In the genomic region with DNA sequence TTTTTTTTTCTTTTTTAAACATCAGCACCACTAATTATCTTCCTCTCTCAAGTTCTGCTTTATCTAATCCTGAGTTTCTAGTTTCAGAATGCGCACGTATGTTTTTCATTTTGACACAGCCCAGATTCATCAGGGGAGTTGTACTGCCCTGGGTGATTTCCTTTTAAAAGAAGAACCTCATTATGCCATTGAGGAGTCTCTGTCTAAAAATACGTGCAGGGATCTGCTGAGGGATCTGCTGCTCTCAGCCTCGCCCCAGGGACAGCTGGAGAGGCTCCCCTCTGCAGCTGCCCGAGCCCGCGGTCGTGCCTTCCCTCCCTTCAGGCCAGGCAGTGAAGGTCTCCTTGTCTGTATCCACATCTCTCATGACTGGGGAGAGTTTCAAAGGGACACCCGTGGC, we compare ENCODE assay signal across 9 cellular contexts.
DNase-seq lines count a peak whose midpoint lies in the region; ATAC-seq and TF ChIP-seq lines count a peak whose summit lies in the region.
"Had no signal": no experiment of that assay in that cellular context is flagged by ENCODE, and none has a peak within 500 bp of the region (broad histone marks: within the 10 kb centered on the region; RNA-seq: fewer than 3 reads in every experiment).

No MANE protein-coding gene starts in this region.

- POLR2A ChIA-PET in activated CD8-positive, alpha-beta T cell treated with anti-CD3 and anti-CD28 coated beads for 36 hours (lab: Charles Lee), result interaction anchor here (0.6 kb wide), 1 partner anchor 9 kb away, joined by 3 read pairs; no protein-coding TSS in a partner anchor
- POLR2A ChIA-PET in activated CD8-positive, alpha-beta T cell treated with anti-CD3 and anti-CD28 coated beads, Interleukin-2, amount 10 ng/mL, durations not matched to agents 7 days and 5 days (lab: Charles Lee), result no interaction called here

- CTCF ChIA-PET in activated CD8-positive, alpha-beta T cell treated with anti-CD3 and anti-CD28 coated beads for 36 hours (lab: Charles Lee), result interaction anchor here (0.8 to 0.9 kb wide), 2 partner anchors 10 to 750 kb away, joined by 3 to 4 read pairs; no protein-coding TSS in a partner anchor
- CTCF ChIA-PET in activated CD8-positive, alpha-beta T cell treated with anti-CD3 and anti-CD28 coated beads, Interleukin-2, amount 10 ng/mL, durations not matched to agents 7 days and 5 days (lab: Charles Lee), result no interaction called here

- H3K9me3 Mint-ChIP-seq in activated CD8-positive, alpha-beta T cell treated with anti-CD3 and anti-CD28 coated beads for 36 hours, result no peaks in the 10 kb centered on the region
- no peaks in the 10 kb centered on the region for H3K9me3 Mint-ChIP-seq in activated CD8-positive, alpha-beta T cell treated with anti-CD3 and anti-CD28 coated beads, Interleukin-2, amount 10 ng/mL, durations not matched to agents 7 days and 5 days (ENCODE audit: insufficient read depth)
- peaks cover 9% of the 10 kb centered on the region for H3K9me3 Mint-ChIP-seq in neural crest cell
- H3K9me3 Mint-ChIP-seq: naive B cell had no signal

- intact Hi-C loops in activated CD8-positive, alpha-beta T cell treated with anti-CD3 and anti-CD28 coated beads for 36 hours (cut with micrococcal nuclease), result no loop called here

- no peaks in the 10 kb centered on the region for H3K4me1 Mint-ChIP-seq in activated CD8-positive, alpha-beta T cell treated with anti-CD3 and anti-CD28 coated beads for 36 hours (ENCODE audit: low read depth)
- H3K4me1 Mint-ChIP-seq in activated CD8-positive, alpha-beta T cell treated with anti-CD3 and anti-CD28 coated beads, Interleukin-2, amount 10 ng/mL, durations not matched to agents 7 days and 5 days (ENCODE audit: low read depth), result no peaks in the 10 kb centered on the region
- H3K4me1 Mint-ChIP-seq in neural crest cell, result peaks cover 69% of the 10 kb centered on the region
- H3K4me1 Mint-ChIP-seq: naive B cell had no signal

- no peaks in the 10 kb centered on the region for H3K36me3 Mint-ChIP-seq in activated CD8-positive, alpha-beta T cell treated with anti-CD3 and anti-CD28 coated beads for 36 hours (ENCODE audit: low read depth)
- no peaks in the 10 kb centered on the region for H3K36me3 Mint-ChIP-seq in activated CD8-positive, alpha-beta T cell treated with anti-CD3 and anti-CD28 coated beads, Interleukin-2, amount 10 ng/mL, durations not matched to agents 7 days and 5 days (ENCODE audit: low read depth)
- peaks cover 4% of the 10 kb centered on the region for H3K36me3 Mint-ChIP-seq in neural crest cell (ENCODE audit: low read depth)
- H3K36me3 Mint-ChIP-seq: naive B cell had no signal

- no peak for DNase-seq in activated CD8-positive, alpha-beta T cell treated with anti-CD3 and anti-CD28 coated beads for 36 hours
- DNase-seq in activated CD8-positive, alpha-beta T cell treated with anti-CD3 and anti-CD28 coated beads, Interleukin-2, amount 10 ng/mL, durations not matched to agents 7 days and 5 days, result no peak
- DNase-seq in neural crest cell (ENCODE audit: low read depth, low spot score), result no peak
- DNase-seq in middle frontal gyrus (ENCODE audit: extremely low spot score, low spot score), result no peak
- no peak for DNase-seq in activated CD8-positive, alpha-beta memory T cell treated with anti-CD3 and anti-CD28 coated beads, Interleukin-2, amount 50 U/mL, for 48 hours
- DNase-seq: naive B cell had no signal

- ATAC-seq in activated CD8-positive, alpha-beta T cell treated with anti-CD3 and anti-CD28 coated beads for 36 hours, result peak; percentile 37
- ATAC-seq in activated CD8-positive, alpha-beta T cell treated with anti-CD3 and anti-CD28 coated beads, Interleukin-2, amount 10 ng/mL, durations not matched to agents 7 days and 5 days, result no peak
- ATAC-seq in GM21529 (IDR thresholded peaks at IDR 0.05; ENCODE audit: unreplicated experiment) (peak; percentile 96), HG03460 (IDR thresholded peaks at IDR 0.05; ENCODE audit: unreplicated experiment) (peak; percentile 76), HG03135 (IDR thresholded peaks at IDR 0.05; ENCODE audit: unreplicated experiment) (no peak)

- TF ChIP-seq CTCF in activated CD8-positive, alpha-beta T cell treated with anti-CD3 and anti-CD28 coated beads for 36 hours (IDR thresholded peaks at IDR 0.05), result no peak
- TF ChIP-seq CTCF in neural crest cell (conservative IDR thresholded peaks at IDR 0.05), result no peak

- H3K4me3 Mint-ChIP-seq in activated CD8-positive, alpha-beta T cell treated with anti-CD3 and anti-CD28 coated beads for 36 hours, result no peak overlapping the region
- no peak overlapping the region for H3K4me3 Mint-ChIP-seq in activated CD8-positive, alpha-beta T cell treated with anti-CD3 and anti-CD28 coated beads, Interleukin-2, amount 10 ng/mL, durations not matched to agents 7 days and 5 days
- peak overlapping the region; percentile 63 for H3K4me3 Mint-ChIP-seq in neural crest cell
- H3K4me3 Mint-ChIP-seq: naive B cell had no signal

- peaks cover 19% of the 10 kb centered on the region for H3K27me3 Mint-ChIP-seq in activated CD8-positive, alpha-beta T cell treated with anti-CD3 and anti-CD28 coated beads for 36 hours
- peaks cover 6% of the 10 kb centered on the region for H3K27me3 Mint-ChIP-seq in activated CD8-positive, alpha-beta T cell treated with anti-CD3 and anti-CD28 coated beads, Interleukin-2, amount 10 ng/mL, durations not matched to agents 7 days and 5 days (ENCODE audit: low read depth)
- no peaks in the 10 kb centered on the region for H3K27me3 Mint-ChIP-seq in neural crest cell (ENCODE audit: low read depth)

- no peak overlapping the region for H3K27ac Mint-ChIP-seq in activated CD8-positive, alpha-beta T cell treated with anti-CD3 and anti-CD28 coated beads for 36 hours
- no peak overlapping the region for H3K27ac Mint-ChIP-seq in activated CD8-positive, alpha-beta T cell treated with anti-CD3 and anti-CD28 coated beads, Interleukin-2, amount 10 ng/mL, durations not matched to agents 7 days and 5 days
- H3K27ac Mint-ChIP-seq in neural crest cell (ENCODE audit: unreplicated experiment), result peak overlapping the region; percentile 98
- H3K27ac Mint-ChIP-seq: naive B cell had no signal

Comparison
In these comparisons a context has a peak if more than half of its experiments do, and no peak if none do; other contexts are left out.
1. ATAC-seq: peak in activated CD8-positive, alpha-beta T cell treated with anti-CD3 and anti-CD28 coated beads for 36 hours (single experiment), GM21529 (single experiment) and HG03460 (single experiment); none in activated CD8-positive, alpha-beta T cell treated with anti-CD3 and anti-CD28 coated beads, Interleukin-2, amount 10 ng/mL, durations not matched to agents 7 days and 5 days (single experiment) and HG03135 (single experiment).